Comparison of ENCODE assay signal across 16 cellular contexts in genomic region chr10:60288291-60288690, GRCh38.
A peak's percentile ranks its signal among the peaks of the same experiment; 100 is the strongest.
DNase-seq lines count a peak whose midpoint lies in the region; ATAC-seq, FAIRE-seq and TF ChIP-seq lines count a peak whose summit lies in the region.
"Had no signal": no experiment of that assay in that cellular context is flagged by ENCODE, and none has a peak within 500 bp of the region (broad histone marks: within the 10 kb centered on the region; RNA-seq: fewer than 3 reads in every experiment).

No MANE protein-coding gene starts in this region.

- no peaks in the 10 kb centered on the region for H3F3A ChIP-seq in neural progenitor cell (ENCODE audit: low read depth)

- FAIRE-seq in endothelial cell of umbilical vein (lab: Jason Lieb, UNC): no peak
- FAIRE-seq: HepG2 had no signal

- no peaks in the 10 kb centered on the region for H3K9me3 Mint-ChIP-seq in neural progenitor cell
- H3K9me3 Mint-ChIP-seq: CD8-positive, alpha-beta T cell had no signal

- TF ChIP-seq CTCF in AG04450 (IDR thresholded peaks at IDR 0.05; ENCODE audit: low read depth, low read length) (peak; percentile 11; the same call in 1 of the 2 replicates), KMS-11 (conservative IDR thresholded peaks at IDR 0.05; ENCODE audit: low read depth, low read length) (no peak), endothelial cell of umbilical vein (IDR thresholded peaks at IDR 0.05; ENCODE audit: extremely low read depth in 1 of 2, insufficient read depth in 1 of 2, low read depth in 1 of 2, low read length in 2 of 2) (no peak), neural progenitor cell (IDR thresholded peaks at IDR 0.05) (no peak)

- CTCF ChIA-PET in AG04450 (lab: Charles Lee): no interaction called here
- CTCF ChIA-PET in endothelial cell of umbilical vein (lab: Charles Lee): no interaction called here

- H3K36me3 Mint-ChIP-seq in neural progenitor cell: no peaks in the 10 kb centered on the region
- H3K36me3 Mint-ChIP-seq: CD8-positive, alpha-beta T cell had no signal

- intact Hi-C loops in endothelial cell of umbilical vein (cut with micrococcal nuclease): loop anchor here (10.0 kb wide), 1 partner anchor 383 kb away; the partner anchor contains the start of gene CCDC6

- ATAC-seq in HG03135 (IDR thresholded peaks at IDR 0.05; ENCODE audit: unreplicated experiment) (no peak), GM21717 (IDR thresholded peaks at IDR 0.05; ENCODE audit: unreplicated experiment) (no peak)
- ATAC-seq: CD8-positive, alpha-beta T cell; HepG2 had no signal

- H3K4me2 ChIP-seq in KMS-11: peak overlapping the region; percentile 22; the same call in 1 of the 2 replicates
- no peak overlapping the region for H3K4me2 ChIP-seq in endothelial cell of umbilical vein (ENCODE audit: insufficient read depth, low read length)
- H3K4me2 ChIP-seq in neural progenitor cell: no peak overlapping the region

- TF ChIP-seq POLR2A in endothelial cell of umbilical vein (IDR thresholded peaks at IDR 0.05; ENCODE audit: low read depth, low read length): no peak

- H2AFZ ChIP-seq in KMS-11 (ENCODE audit: low read depth) (no peak overlapping the region), endothelial cell of umbilical vein (ENCODE audit: low read depth, low read length) (peak overlapping the region; percentile 50), neural progenitor cell (replicated peaks) (peak overlapping the region; percentile 56)

- peaks cover 29% of the 10 kb centered on the region for H3K4me1 Mint-ChIP-seq in neural progenitor cell

- H3K4me3 ChIP-seq in AG04450 (ENCODE audit: low read depth, low read length): no peak overlapping the region
- no peak overlapping the region for H3K4me3 ChIP-seq in KMS-11 (IDR thresholded peaks at IDR 0.05; ENCODE audit: insufficient read depth, low read depth, low read length)
- no peak overlapping the region for H3K4me3 ChIP-seq in endothelial cell of umbilical vein (replicated peaks in 1 of 3; ENCODE audit: insufficient read depth in 1 of 3, low read depth in 1 of 3, low read length in 3 of 3)
- H3K4me3 ChIP-seq in neural progenitor cell: no peak overlapping the region
- H3K4me3 ChIP-seq: SJCRH30 had no signal

- dilution Hi-C loops in endothelial cell of umbilical vein (cut with MboI; ENCODE audit: extremely low pct_ligation_motif_present, low sequenced_read_pairs): no loop called here

- H3K9me3 ChIP-seq in AG04450 (ENCODE audit: control insufficient read depth, insufficient read depth, low read length) (no peaks in the 10 kb centered on the region), endothelial cell of umbilical vein (replicated peaks; ENCODE audit: control insufficient read depth, insufficient read depth, low read length) (no peaks in the 10 kb centered on the region), neural progenitor cell (ENCODE audit: low read depth) (no peaks in the 10 kb centered on the region)
- H3K9me3 ChIP-seq: SJCRH30 had no signal

- H3K9me1 ChIP-seq in endothelial cell of umbilical vein (replicated peaks; ENCODE audit: control insufficient read depth, extremely low read depth, insufficient read depth, low read length): no peaks in the 10 kb centered on the region

- H3K79me2 ChIP-seq in KMS-11 (ENCODE audit: insufficient read depth, low read depth): peaks cover 97% of the 10 kb centered on the region
- H3K79me2 ChIP-seq in endothelial cell of umbilical vein (ENCODE audit: control insufficient read depth, insufficient read depth, low read length): no peaks in the 10 kb centered on the region
- H3K79me2 ChIP-seq in neural progenitor cell (ENCODE audit: low read depth): no peaks in the 10 kb centered on the region

- no peak overlapping the region for H3K4me3 Mint-ChIP-seq in neural progenitor cell
- H3K4me3 Mint-ChIP-seq: B cell; CD8-positive, alpha-beta T cell had no signal

- H3K36me3 ChIP-seq in KMS-11 (ENCODE audit: insufficient read depth) (no peaks in the 10 kb centered on the region), endothelial cell of umbilical vein (ENCODE audit: control insufficient read depth in 2 of 2, extremely low read depth in 1 of 2, insufficient read depth in 2 of 2, low read length in 2 of 2) (no peaks in the 10 kb centered on the region), neural progenitor cell (no peaks in the 10 kb centered on the region)
- H3K36me3 ChIP-seq: SJCRH30 had no signal

- DNase-seq in AG04450 (ENCODE audit: low read depth, low spot score) (no peak), endothelial cell of umbilical vein (ENCODE audit: low read depth, low spot score) (no peak), neural progenitor cell (ENCODE audit: low spot score) (no peak), HUDEP-2 (lab: John Stamatoyannopoulos, UW; ENCODE audit: unreplicated experiment in 76 of 76) (no peak)
- DNase-seq in stimulated activated naive CD4-positive, alpha-beta T cell treated with Interleukin-2 at 50 U/mL for 16 hours (lab: John Stamatoyannopoulos, UW): no peak
- DNase-seq: ACHN; CD8-positive, alpha-beta T cell; NCI-H146; NCI-H2227 treated with DMSO at 0.1 percent for 48 hours; NCI-H526; SJCRH30 had no signal

- H3K27me3 ChIP-seq in AG04450 (ENCODE audit: control insufficient read depth, insufficient read depth, low read length) (no peaks in the 10 kb centered on the region), KMS-11 (ENCODE audit: insufficient read depth, low read depth) (no peaks in the 10 kb centered on the region), endothelial cell of umbilical vein (ENCODE audit: control insufficient read depth in 2 of 2, insufficient read depth in 2 of 2, low read length in 2 of 2) (no peaks in the 10 kb centered on the region), neural progenitor cell (no peaks in the 10 kb centered on the region)
- H3K27me3 ChIP-seq: SJCRH30 had no signal

- no peak overlapping the region for H3K27ac Mint-ChIP-seq in neural progenitor cell
- H3K27ac Mint-ChIP-seq: B cell; CD8-positive, alpha-beta T cell had no signal

- no peak overlapping the region for H3K9ac ChIP-seq in KMS-11
- no peak overlapping the region for H3K9ac ChIP-seq in endothelial cell of umbilical vein (replicated peaks; ENCODE audit: extremely low read depth, insufficient read depth, low read length)
- no peak overlapping the region for H3K9ac ChIP-seq in neural progenitor cell

- no TSS peak for BruUV-seq in endothelial cell of umbilical vein (replicated peaks; lab: Mats Ljungman, UMichigan)

- H4K20me1 ChIP-seq in KMS-11 (ENCODE audit: insufficient read depth) (peaks cover 62% of the 10 kb centered on the region), endothelial cell of umbilical vein (replicated peaks; ENCODE audit: control insufficient read depth, extremely low read depth, insufficient read depth, low read length) (no peaks in the 10 kb centered on the region), neural progenitor cell (ENCODE audit: low read depth) (no peaks in the 10 kb centered on the region)

- POLR2A ChIA-PET in AG04450 (lab: Yijun Ruan, JAX): no interaction called here
- POLR2A ChIA-PET in endothelial cell of umbilical vein (lab: Charles Lee): no interaction called here

- no peak overlapping the region for H3K27ac ChIP-seq in AG04450 (ENCODE audit: low read depth, low read length)
- no peak overlapping the region for H3K27ac ChIP-seq in KMS-11
- H3K27ac ChIP-seq in endothelial cell of umbilical vein (ENCODE audit: insufficient read depth, low read depth, low read length): no peak overlapping the region
- H3K27ac ChIP-seq in neural progenitor cell: no peak overlapping the region
- H3K27ac ChIP-seq: SJCRH30 had no signal

- H3K27me3 Mint-ChIP-seq in neural progenitor cell (ENCODE audit: insufficient read depth, low read depth): peaks cover 4% of the 10 kb centered on the region
- H3K27me3 Mint-ChIP-seq: B cell had no signal

- H3K4me1 ChIP-seq in KMS-11 (ENCODE audit: low read depth, poor library complexity, severe bottlenecking): peaks cover 81% of the 10 kb centered on the region
- H3K4me1 ChIP-seq in endothelial cell of umbilical vein (ENCODE audit: control insufficient read depth, extremely low read depth, insufficient read depth, low read length): peaks cover 20% of the 10 kb centered on the region
- H3K4me1 ChIP-seq in neural progenitor cell: peaks cover 16% of the 10 kb centered on the region

TF ChIP-seq in endothelial cell of umbilical vein, 7 proteins besides CTCF, POLR2A, EP300 and RAD21:
- TF ChIP-seq EZH2 (IDR thresholded peaks at IDR 0.05; ENCODE audit: borderline replicate concordance, low read depth, low read length, severe bottlenecking) (no peak), POLR2AphosphoS5 (IDR thresholded peaks at IDR 0.05; ENCODE audit: insufficient read depth, low read depth, low read length) (no peak), MYC (IDR thresholded peaks at IDR 0.05; ENCODE audit: low read depth, low read length) (no peak), MAX (IDR thresholded peaks at IDR 0.05; ENCODE audit: insufficient read depth, insufficient read length) (no peak)
